Comparison of ENCODE assay signal across 8 cellular contexts in genomic region chr1:67736750-67737149, GRCh38. TPM values are rescaled to one million over a fixed set of nuclear protein-coding genes. Genes with fewer than 3 reads are reported as not detected.
DNase-seq lines count a peak whose midpoint lies in the region; ATAC-seq and TF ChIP-seq lines count a peak whose summit lies in the region.

No MANE protein-coding gene starts in this region.

- intact Hi-C loops in tibial artery (cut with DNase I; ENCODE audit: low total_unique reads), result no loop called here

- H3K27ac Mint-ChIP-seq in activated naive CD8-positive, alpha-beta T cell treated with anti-CD3 and anti-CD28 coated beads, Interleukin-2, amount 10 ng/mL, durations not matched to agents 7 days and 5 days, result peak overlapping the region; percentile 90
- no peak overlapping the region for H3K27ac Mint-ChIP-seq in activated naive CD8-positive, alpha-beta T cell treated with anti-CD3 and anti-CD28 coated beads for 36 hours

- in situ Hi-C loops in astrocyte of the cerebellum (cut with HindIII; ENCODE audit: low sequenced_read_pairs), result no loop called here
- in situ Hi-C loops in HAP-1 (cut with MboI; ENCODE audit: low sequenced_read_pairs), result no loop called here

- no peaks in the 10 kb centered on the region for H3K36me3 Mint-ChIP-seq in activated naive CD8-positive, alpha-beta T cell treated with anti-CD3 and anti-CD28 coated beads, Interleukin-2, amount 10 ng/mL, durations not matched to agents 7 days and 5 days
- no peaks in the 10 kb centered on the region for H3K36me3 Mint-ChIP-seq in activated naive CD8-positive, alpha-beta T cell treated with anti-CD3 and anti-CD28 coated beads for 36 hours

- peak overlapping the region; percentile 86 to 87 for H3K27ac ChIP-seq in mucosa of rectum (ENCODE audit: low read depth in 2 of 2, low read length in 2 of 2)
- peak overlapping the region; percentile 67 to 74 for H3K27ac ChIP-seq in tibial artery

- H3K4me1 ChIP-seq in mucosa of rectum (ENCODE audit: control insufficient read depth in 2 of 2, insufficient read depth in 2 of 2, low read length in 2 of 2) (peaks cover 17 to 56% of the 10 kb centered on the region in 2 donors), tibial artery (peaks cover 3 to 98% (median 78%) of the 10 kb centered on the region in 4 donors), HAP-1 (peaks cover 6% of the 10 kb centered on the region)

- H3K4me3 Mint-ChIP-seq in activated naive CD8-positive, alpha-beta T cell treated with anti-CD3 and anti-CD28 coated beads, Interleukin-2, amount 10 ng/mL, durations not matched to agents 7 days and 5 days, result peak overlapping the region; percentile 69
- no peak overlapping the region for H3K4me3 Mint-ChIP-seq in activated naive CD8-positive, alpha-beta T cell treated with anti-CD3 and anti-CD28 coated beads for 36 hours

- no peaks in the 10 kb centered on the region for H3K9me3 ChIP-seq in mucosa of rectum (ENCODE audit: control insufficient read depth in 2 of 2, low read length in 2 of 2)
- no peaks in the 10 kb centered on the region for H3K9me3 ChIP-seq in tibial artery
- H3K9me3 ChIP-seq in HAP-1, result no peaks in the 10 kb centered on the region

- POLR2A ChIA-PET in activated naive CD8-positive, alpha-beta T cell treated with anti-CD3 and anti-CD28 coated beads, Interleukin-2, amount 10 ng/mL, durations not matched to agents 7 days and 5 days (lab: Charles Lee), result interaction anchor here (1.9 kb wide), 1 partner anchor 51 kb away, joined by 18 read pairs; the partner anchor contains the start of gene GADD45A

- H3K27me3 ChIP-seq in mucosa of rectum (ENCODE audit: control insufficient read depth in 2 of 2, insufficient read depth in 2 of 2, low read length in 2 of 2), result no peaks in the 10 kb centered on the region
- H3K27me3 ChIP-seq in tibial artery, result no peaks in the 10 kb centered on the region
- no peaks in the 10 kb centered on the region for H3K27me3 ChIP-seq in HAP-1 (ENCODE audit: low read depth)

- no peak for ATAC-seq in activated naive CD8-positive, alpha-beta T cell treated with anti-CD3 and anti-CD28 coated beads, Interleukin-2, amount 10 ng/mL, durations not matched to agents 7 days and 5 days (ENCODE audit: low read depth)
- ATAC-seq in HG02623 (IDR thresholded peaks at IDR 0.05; ENCODE audit: unreplicated experiment), result no peak

- H3K4me1 Mint-ChIP-seq in activated naive CD8-positive, alpha-beta T cell treated with anti-CD3 and anti-CD28 coated beads, Interleukin-2, amount 10 ng/mL, durations not matched to agents 7 days and 5 days, result peaks cover 14% of the 10 kb centered on the region
- H3K4me1 Mint-ChIP-seq in activated naive CD8-positive, alpha-beta T cell treated with anti-CD3 and anti-CD28 coated beads for 36 hours, result peaks cover 17% of the 10 kb centered on the region

- H3K4me3 ChIP-seq in astrocyte of the cerebellum (ENCODE audit: low read depth, low read length) (peak overlapping the region; percentile 17), mucosa of rectum (ENCODE audit: low read length in 2 of 2) (peak overlapping the region; percentile 49 to 69), tibial artery (no peak overlapping the region), HAP-1 (no peak overlapping the region)

- DNase-seq in activated naive CD8-positive, alpha-beta T cell treated with anti-CD3 and anti-CD28 coated beads, Interleukin-2, amount 10 ng/mL, durations not matched to agents 7 days and 5 days, result no peak
- DNase-seq in activated naive CD8-positive, alpha-beta T cell treated with anti-CD3 and anti-CD28 coated beads for 36 hours, result no peak
- no peak for DNase-seq in astrocyte of the cerebellum (ENCODE audit: low read depth)
- DNase-seq in tibial artery, result no peak
- no peak for DNase-seq in HAP-1 (ENCODE audit: low spot score in 2 of 2)
- no peak for DNase-seq in SHP77 treated with DMSO at 0.1 percent for 48 hours (lab: John Stamatoyannopoulos, UW)

- no peaks in the 10 kb centered on the region for H3K9me3 Mint-ChIP-seq in activated naive CD8-positive, alpha-beta T cell treated with anti-CD3 and anti-CD28 coated beads, Interleukin-2, amount 10 ng/mL, durations not matched to agents 7 days and 5 days
- H3K9me3 Mint-ChIP-seq in activated naive CD8-positive, alpha-beta T cell treated with anti-CD3 and anti-CD28 coated beads for 36 hours, result no peaks in the 10 kb centered on the region

- H3K27me3 Mint-ChIP-seq in activated naive CD8-positive, alpha-beta T cell treated with anti-CD3 and anti-CD28 coated beads, Interleukin-2, amount 10 ng/mL, durations not matched to agents 7 days and 5 days, result no peaks in the 10 kb centered on the region
- no peaks in the 10 kb centered on the region for H3K27me3 Mint-ChIP-seq in activated naive CD8-positive, alpha-beta T cell treated with anti-CD3 and anti-CD28 coated beads for 36 hours

- H3K36me3 ChIP-seq in mucosa of rectum (ENCODE audit: control insufficient read depth in 2 of 2, insufficient read depth in 2 of 2, low read length in 2 of 2), result no peaks in the 10 kb centered on the region
- H3K36me3 ChIP-seq in tibial artery, result no peaks in the 10 kb centered on the region
- H3K36me3 ChIP-seq in HAP-1 (replicated peaks), result no peaks in the 10 kb centered on the region

- no peak for TF ChIP-seq CTCF in astrocyte of the cerebellum (IDR thresholded peaks at IDR 0.05; ENCODE audit: low read depth, low read length, missing control alignments)
- no peak for TF ChIP-seq CTCF in tibial artery (IDR thresholded peaks at IDR 0.05)

- peak overlapping the region; percentile 60 to 63 for H3K9ac ChIP-seq in mucosa of rectum (ENCODE audit: low read depth in 1 of 2, low read length in 2 of 2)

RNA-seq across cellular contexts. Expression of gene GADD45A, which starts 51.7 kb away (rescaled TPM):
- 10 to 100 TPM; 24.4 to 26.2 TPM for total RNA-seq in activated naive CD8-positive, alpha-beta T cell treated with anti-CD3 and anti-CD28 coated beads, Interleukin-2, amount 10 ng/mL, durations not matched to agents 7 days and 5 days
- total RNA-seq in activated naive CD8-positive, alpha-beta T cell treated with anti-CD3 and anti-CD28 coated beads for 36 hours, result 10 to 100 TPM; 20.4 to 20.7 TPM

Comparison
In these comparisons a context has a peak if more than half of its experiments do, and no peak if none do; other contexts are left out.
1. H3K4me3 ChIP-seq: peak in astrocyte of the cerebellum (single experiment) and mucosa of rectum (2 of 2); none in tibial artery (0 of 2) and HAP-1 (single experiment).